26 cellular contexts compared by ENCODE assay signal in the genomic region with DNA sequence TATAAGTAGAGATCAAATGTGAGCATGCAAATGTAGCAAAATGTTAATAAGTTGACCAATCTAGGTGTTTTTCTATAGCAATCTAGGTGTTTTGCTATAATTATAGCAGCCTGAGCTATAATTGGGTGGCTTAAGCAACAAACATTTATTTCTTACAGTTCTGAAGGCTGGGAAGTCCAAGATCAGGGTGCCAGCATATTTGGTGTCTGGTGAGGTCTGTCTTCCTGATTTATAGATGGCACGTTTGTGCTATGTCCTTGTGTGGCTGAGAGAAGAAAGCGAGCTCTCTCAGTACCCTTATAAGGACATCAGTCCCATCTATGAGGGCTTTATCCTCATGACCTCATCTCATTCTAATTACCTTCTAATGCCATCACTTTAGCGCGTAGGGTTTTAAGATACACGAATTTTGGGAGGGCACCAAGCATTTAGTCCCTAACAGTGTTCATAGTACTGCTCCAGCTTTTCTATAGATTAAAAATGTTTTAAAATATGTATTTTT.
"Had no signal": no experiment of that assay in that cellular context is flagged by ENCODE, and none has a peak within 500 bp of the region (broad histone marks: within the 10 kb centered on the region; RNA-seq: fewer than 3 reads in every experiment).

No MANE protein-coding gene starts in this region.

- H3K27ac ChIP-seq: Peyer's patch had no signal

- H3K27me3 ChIP-seq: Peyer's patch had no signal

- H3K9me3 ChIP-seq: Peyer's patch had no signal

- FAIRE-seq: astrocyte had no signal

- H3K36me3 ChIP-seq: Peyer's patch had no signal

- DNase-seq: activated CD4-positive, alpha-beta T cell treated with anti-CD3 and anti-CD28 coated beads for 48 hours; activated CD4-positive, alpha-beta T cell treated with anti-CD3 and anti-CD28 coated beads, Interleukin-2, amount 50 U/mL, for 4 hours; activated CD4-positive, CD25-positive, alpha-beta regulatory T cell treated with anti-CD3 and anti-CD28 coated beads, Interleukin-2, amount 50 U/mL, for 72 hours; activated CD8-positive, alpha-beta memory T cell treated with anti-CD3 and anti-CD28 coated beads, Interleukin-2, amount 10 ng/mL, durations not matched to agents 7 days and 5 days; activated effector memory CD4-positive, alpha-beta T cell treated with anti-CD3 and anti-CD28 coated beads, Interleukin-2, amount 50 U/mL, for 16 hours; activated naive CD4-positive, alpha-beta T cell treated with Interleukin-2 at 50 U/mL for 16 hours; activated naive CD8-positive, alpha-beta T cell treated with anti-CD3 and anti-CD28 coated beads, Interleukin-2, amount 50 U/mL, for 24 hours; activated T-cell treated with anti-CD3 and anti-CD28 coated beads, Interleukin-2, amount 50 U/mL, for 4 hours; amniotic stem cell; Karpas-422; MM.1S; NCI-H1105 treated with DMSO at 0.1 percent for 48 hours; NCI-H1436 treated with DMSO at 0.1 percent for 48 hours; NCI-H187; NCI-H345; NCI-H510A; NCI-H69; NK-92 treated with Interleukin-12 subunit alpha and Interleukin-12 subunit beta, amount 100 ng/mL, for 24 hours; OCI-M1; Peyer's patch; SHP77; T-helper 17 cell; T-helper 9 cell had no signal

- H3K4me3 ChIP-seq: Peyer's patch had no signal

- H3K4me1 ChIP-seq: Peyer's patch had no signal

- ATAC-seq: activated CD8-positive, alpha-beta memory T cell treated with anti-CD3 and anti-CD28 coated beads, Interleukin-2, amount 10 ng/mL, durations not matched to agents 7 days and 5 days; activated naive CD4-positive, alpha-beta T cell treated with anti-CD3 and anti-CD28 coated beads, Interleukin-2, amount 50 U/mL, for 72 hours; activated naive CD8-positive, alpha-beta T cell treated with anti-CD3 and anti-CD28 coated beads, Interleukin-2, amount 50 U/mL, for 24 hours; activated T-cell treated with anti-CD3 and anti-CD28 coated beads, Interleukin-2, amount 50 U/mL, for 4 hours; T-helper 17 cell; WTC11 had no signal
